Comparison of ENCODE assay signal across 1 cellular context in the genomic region with DNA sequence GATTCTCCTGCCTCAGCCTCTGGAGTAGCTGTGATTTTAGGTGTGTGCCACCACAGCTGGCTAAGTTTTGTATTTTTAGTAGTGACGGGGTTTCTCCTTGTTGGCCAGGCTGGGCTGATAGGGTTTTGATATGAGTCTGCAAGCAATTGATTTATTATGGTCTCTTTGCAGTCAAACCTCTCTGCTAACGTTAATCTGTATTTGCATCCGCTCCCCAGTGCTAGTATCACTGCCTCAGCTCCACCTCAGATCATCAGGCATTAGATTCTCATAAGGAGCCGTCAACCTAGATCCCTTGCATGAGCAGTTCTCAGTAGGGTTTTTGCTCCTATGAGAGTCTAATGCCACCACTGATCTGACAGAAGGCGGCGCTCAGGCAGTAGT.
TF ChIP-seq lines count a peak whose summit lies in the region.

No MANE protein-coding gene starts in this region.

TF ChIP-seq in endothelial cell of umbilical vein, 7 proteins besides CTCF, POLR2A, EP300 and RAD21:
- TF ChIP-seq FOS (IDR thresholded peaks at IDR 0.05; ENCODE audit: borderline replicate concordance, insufficient read depth, low read length) (no peak), EZH2 (IDR thresholded peaks at IDR 0.05; ENCODE audit: borderline replicate concordance, low read depth, low read length, severe bottlenecking) (no peak), GATA2 (IDR thresholded peaks at IDR 0.05; ENCODE audit: insufficient read depth, insufficient read length, low read depth, low read length) (no peak), JUN (IDR thresholded peaks at IDR 0.05; ENCODE audit: borderline replicate concordance, insufficient read depth, insufficient read length, low read depth) (no peak), POLR2AphosphoS5 (IDR thresholded peaks at IDR 0.05; ENCODE audit: insufficient read depth, low read depth, low read length) (no peak), MYC (IDR thresholded peaks at IDR 0.05; ENCODE audit: low read depth, low read length) (no peak)
- TF ChIP-seq, protein P1, sequence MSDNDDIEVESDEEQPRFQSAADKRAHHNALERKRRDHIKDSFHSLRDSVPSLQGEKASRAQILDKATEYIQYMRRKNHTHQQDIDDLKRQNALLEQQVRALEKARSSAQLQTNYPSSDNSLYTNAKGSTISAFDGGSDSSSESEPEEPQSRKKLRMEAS (IDR thresholded peaks at IDR 0.05; ENCODE audit: insufficient read depth, insufficient read length) = no peak
